ENCODE assay signal across 8 cellular contexts in the genomic region with DNA sequence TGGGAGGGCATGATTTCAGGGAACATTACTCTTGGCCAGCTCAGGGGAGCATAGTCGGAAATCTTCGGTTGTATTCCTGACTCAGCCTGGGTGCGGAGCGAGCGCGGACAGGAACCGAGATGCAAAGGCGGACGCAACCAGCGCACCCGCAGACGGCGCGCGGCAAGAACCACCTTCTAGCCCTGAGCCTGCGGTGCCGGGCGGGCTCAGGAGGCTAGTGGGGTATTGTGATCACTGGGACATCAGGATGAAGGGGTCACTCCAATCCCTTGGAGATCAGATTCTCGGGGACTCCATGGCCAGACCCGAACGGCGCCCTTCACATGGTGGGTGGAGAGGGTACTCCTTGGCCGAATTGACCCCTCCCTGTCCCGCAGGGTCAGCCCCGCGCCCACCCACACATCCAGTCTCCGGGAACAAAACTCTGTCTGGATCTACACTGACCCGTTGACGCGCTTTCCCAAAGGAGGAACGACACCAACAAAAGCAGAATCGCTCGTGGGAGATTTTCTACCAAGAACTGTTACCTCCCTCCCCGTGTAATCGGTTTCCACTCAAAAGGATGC.
DNase-seq lines count a peak whose midpoint lies in the region; ATAC-seq and TF ChIP-seq lines count a peak whose summit lies in the region.

No MANE protein-coding gene starts in this region.

- H3F3A ChIP-seq in SK-N-SH (replicated peaks; ENCODE audit: insufficient read depth), result no peaks in the 10 kb centered on the region

- H3K4me2 ChIP-seq in SK-N-SH, result peak overlapping the region; percentile 80

- POLR2A ChIA-PET in SK-N-SH (lab: Yijun Ruan, JAX), result interaction anchor here (1.6 kb wide), 1 partner anchor 112 kb away, joined by 3 read pairs; no protein-coding TSS in a partner anchor

- no peaks in the 10 kb centered on the region for H4K20me1 ChIP-seq in SK-N-SH (ENCODE audit: insufficient read depth)

- DNase-seq in ELF-1 (ENCODE audit: low read depth, low spot score) (peak; percentile 31), SK-N-SH (peak; percentile 44), right atrium auricular region (ENCODE audit: low spot score) (no peak), progenitor cell of endocrine pancreas (ENCODE audit: low spot score, unreplicated experiment) (no peak)

- peak overlapping the region; percentile 89 for H3K27ac Mint-ChIP-seq in progenitor cell of endocrine pancreas
- no peak overlapping the region for H3K27ac Mint-ChIP-seq in activated T-helper 17 cell treated with anti-CD3 and anti-CD28 coated beads, Interleukin-2, amount 50 U/mL, for 72 hours

- ATAC-seq in HG02571 (IDR thresholded peaks at IDR 0.05; ENCODE audit: unreplicated experiment), result no peak
- no peak for ATAC-seq in activated T-helper 17 cell treated with anti-CD3 and anti-CD28 coated beads, Interleukin-2, amount 50 U/mL, for 72 hours (replicated peaks)
- ATAC-seq in HG03571 (IDR thresholded peaks at IDR 0.05; ENCODE audit: unreplicated experiment), result no peak
- no peak for ATAC-seq in GM21529 (IDR thresholded peaks at IDR 0.05; ENCODE audit: unreplicated experiment)

- H3K27ac ChIP-seq in SK-N-SH (ENCODE audit: low read depth in 2 of 2, low read length in 1 of 2) (peak overlapping the region in 1 of 2 experiments; percentile 77; a peak in 2 of 4 replicates), right atrium auricular region (no peak overlapping the region)

- H3K4me3 ChIP-seq in SK-N-SH (ENCODE audit: low read depth in 2 of 2, low read length in 1 of 2) (peak overlapping the region; percentile 66 to 72), right atrium auricular region (peak overlapping the region; percentile 44 to 54)

- H3K4me3 Mint-ChIP-seq in progenitor cell of endocrine pancreas (ENCODE audit: low read depth), result peak overlapping the region; percentile 82
- H3K4me3 Mint-ChIP-seq in activated T-helper 17 cell treated with anti-CD3 and anti-CD28 coated beads, Interleukin-2, amount 50 U/mL, for 72 hours, result no peak overlapping the region

- H3K4me1 ChIP-seq in SK-N-SH (ENCODE audit: control insufficient read depth in 1 of 2, insufficient read depth in 2 of 2, low read depth in 1 of 2, low read length in 1 of 2), result peaks cover 0 to 7% of the 10 kb centered on the region in 2 experiments; a peak in 2 of 4 replicates
- peaks cover 0 to 24% of the 10 kb centered on the region in 2 donors for H3K4me1 ChIP-seq in right atrium auricular region

- H3K9me3 ChIP-seq in SK-N-SH, result no peaks in the 10 kb centered on the region
- H3K9me3 ChIP-seq in right atrium auricular region, result no peaks in the 10 kb centered on the region

- peaks cover 13% of the 10 kb centered on the region for H3K27me3 Mint-ChIP-seq in progenitor cell of endocrine pancreas
- H3K27me3 Mint-ChIP-seq in activated T-helper 17 cell treated with anti-CD3 and anti-CD28 coated beads, Interleukin-2, amount 50 U/mL, for 72 hours, result peaks cover 17% of the 10 kb centered on the region

- H2AFZ ChIP-seq in SK-N-SH (ENCODE audit: low read depth), result peak overlapping the region; percentile 77; the same call in 1 of the 2 replicates

- no peak for TF ChIP-seq RAD21 in SK-N-SH (IDR thresholded peaks at IDR 0.05; ENCODE audit: low read length)

- H3K36me3 ChIP-seq in SK-N-SH (replicated peaks in 1 of 2; ENCODE audit: control insufficient read depth in 1 of 2, insufficient read depth in 2 of 2, low read length in 1 of 2) (no peaks in the 10 kb centered on the region), right atrium auricular region (no peaks in the 10 kb centered on the region)

- peaks cover 14% of the 10 kb centered on the region for H3K4me1 Mint-ChIP-seq in progenitor cell of endocrine pancreas (ENCODE audit: low read depth)
- no peaks in the 10 kb centered on the region for H3K4me1 Mint-ChIP-seq in activated T-helper 17 cell treated with anti-CD3 and anti-CD28 coated beads, Interleukin-2, amount 50 U/mL, for 72 hours

- CTCF ChIA-PET in SK-N-SH (lab: Yijun Ruan, JAX), result interaction anchor here (0.8 to 6.1 kb wide), 23 partner anchors 9 to 830 kb away, joined by 3 to 53 read pairs (median 4); a partner anchor contains a TSS

- no peak overlapping the region for H3K9ac ChIP-seq in SK-N-SH

- no peaks in the 10 kb centered on the region for H3K9me3 Mint-ChIP-seq in progenitor cell of endocrine pancreas (ENCODE audit: low read depth)
- H3K9me3 Mint-ChIP-seq in activated T-helper 17 cell treated with anti-CD3 and anti-CD28 coated beads, Interleukin-2, amount 50 U/mL, for 72 hours, result peaks cover 10% of the 10 kb centered on the region

- no peaks in the 10 kb centered on the region for H3K79me2 ChIP-seq in SK-N-SH (ENCODE audit: insufficient read depth)

- no peaks in the 10 kb centered on the region for H3K36me3 Mint-ChIP-seq in progenitor cell of endocrine pancreas (ENCODE audit: insufficient read depth)
- H3K36me3 Mint-ChIP-seq in activated T-helper 17 cell treated with anti-CD3 and anti-CD28 coated beads, Interleukin-2, amount 50 U/mL, for 72 hours (ENCODE audit: low read depth), result no peaks in the 10 kb centered on the region

- no peak for TF ChIP-seq EP300 in SK-N-SH (IDR thresholded peaks at IDR 0.05; ENCODE audit: borderline replicate concordance in 1 of 2, low read depth in 1 of 2, low read length in 1 of 2)

- no peaks in the 10 kb centered on the region for H3K9me2 ChIP-seq in SK-N-SH

- H3K27me3 ChIP-seq in SK-N-SH (ENCODE audit: insufficient read depth), result peaks cover 8% of the 10 kb centered on the region
- no peaks in the 10 kb centered on the region for H3K27me3 ChIP-seq in right atrium auricular region

- WGBS in SK-N-SH (ENCODE audit: low lambda C conversion rate), result under 1% methylated on average over 23 of the region's 35 CpGs

- TF ChIP-seq CTCF in SK-N-SH (IDR thresholded peaks at IDR 0.05), result no peak
- no peak for TF ChIP-seq CTCF in right atrium auricular region (IDR thresholded peaks at IDR 0.05)
- no peak for TF ChIP-seq CTCF in progenitor cell of endocrine pancreas (IDR thresholded peaks at IDR 0.05; ENCODE audit: unreplicated experiment)

TF ChIP-seq in SK-N-SH, 30 proteins besides CTCF, POLR2A, EP300 and RAD21:
- TF ChIP-seq FOSL2 (IDR thresholded peaks at IDR 0.05; ENCODE audit: borderline replicate concordance, low read depth) (no peak), GABPA (IDR thresholded peaks at IDR 0.05; ENCODE audit: low read depth) (no peak), MEF2A (IDR thresholded peaks at IDR 0.05; ENCODE audit: borderline replicate concordance, low read depth) (no peak)

Comparison
In these comparisons a context has a peak if more than half of its experiments do, and no peak if none do; other contexts are left out.
1. DNase-seq: peak in ELF-1 (single experiment) and SK-N-SH (single experiment); none in right atrium auricular region (single experiment) and progenitor cell of endocrine pancreas (single experiment).